Comparison of ENCODE assay signal across 6 cellular contexts in the genomic region with DNA sequence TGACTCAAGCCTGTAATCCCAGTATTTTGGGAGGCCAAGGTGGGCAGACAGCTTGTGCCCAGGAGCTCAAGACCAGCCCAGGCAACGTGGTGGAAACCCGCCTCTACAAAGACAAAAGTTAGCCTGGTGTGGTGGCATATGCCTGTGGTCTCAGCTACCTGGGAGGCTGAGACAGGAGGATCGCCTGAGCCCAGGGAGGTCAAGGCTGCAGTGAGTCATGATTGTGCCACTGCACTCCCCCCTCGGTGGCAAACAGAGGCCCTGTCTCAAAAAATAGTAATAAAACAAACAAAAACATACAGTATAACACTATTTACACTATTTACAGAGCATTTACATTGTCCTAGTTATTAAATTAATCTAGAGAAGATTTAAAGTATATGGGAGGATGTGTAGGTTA.
"Had no signal": no experiment of that assay in that cellular context is flagged by ENCODE, and none has a peak within 500 bp of the region (broad histone marks: within the 10 kb centered on the region; RNA-seq: fewer than 3 reads in every experiment).

No MANE protein-coding gene starts in this region.

- ATAC-seq: K562 had no signal

- FAIRE-seq: HTR-8/SVneo, K562 had no signal

- H3K27ac ChIP-seq: HL-60 had no signal

- DNase-seq: IMR-90, KBM-7, KG1 had no signal

- H3K4me3 ChIP-seq: K562 had no signal
